Comparison of ENCODE assay signal across 8 cellular contexts in genomic region chr12:22624908-22625646, GRCh38. TPM values are rescaled to one million over a fixed set of nuclear protein-coding genes. Genes with fewer than 3 reads are reported as not detected.
DNase-seq lines count a peak whose midpoint lies in the region; TF ChIP-seq lines count a peak whose summit lies in the region.

TSS of gene ETNK1 (plus strand) at chr12:22625171. CDS start at chr12:22625431, 260 bp downstream.

- no peaks in the 10 kb centered on the region for H3K9me3 ChIP-seq in thymus (ENCODE audit: control insufficient read depth)

- no peaks in the 10 kb centered on the region for H3K36me3 Mint-ChIP-seq in activated naive CD8-positive, alpha-beta T cell
- H3K36me3 Mint-ChIP-seq in glutamatergic neuron (ENCODE audit: unreplicated experiment) (no peaks in the 10 kb centered on the region), osteocyte (ENCODE audit: unreplicated experiment) (no peaks in the 10 kb centered on the region)

- H3K9me3 Mint-ChIP-seq in activated naive CD8-positive, alpha-beta T cell (ENCODE audit: low read depth), result no peaks in the 10 kb centered on the region
- H3K9me3 Mint-ChIP-seq in glutamatergic neuron (ENCODE audit: unreplicated experiment) (peaks cover 9% of the 10 kb centered on the region), osteocyte (ENCODE audit: unreplicated experiment) (no peaks in the 10 kb centered on the region)

- H3K4me3 Mint-ChIP-seq in activated naive CD8-positive, alpha-beta T cell, result peak within 1 kb of the TSS; percentile 96
- H3K4me3 Mint-ChIP-seq in glutamatergic neuron (ENCODE audit: unreplicated experiment) (peak within 1 kb of the TSS; percentile 98), osteocyte (ENCODE audit: unreplicated experiment) (peak within 1 kb of the TSS; percentile 88)

- H3K4me1 Mint-ChIP-seq in activated naive CD8-positive, alpha-beta T cell (ENCODE audit: low read depth), result peaks cover 43% of the 10 kb centered on the region
- peaks cover 20% of the 10 kb centered on the region for H3K4me1 Mint-ChIP-seq in glutamatergic neuron (ENCODE audit: low read depth, unreplicated experiment)
- H3K4me1 Mint-ChIP-seq in osteocyte (ENCODE audit: unreplicated experiment), result peaks cover 42% of the 10 kb centered on the region

- under 1% methylated on average over 67 of the region's 67 CpGs for WGBS in thymus

- peaks cover 3% of the 10 kb centered on the region for H3K4me1 ChIP-seq in thymus (ENCODE audit: control insufficient read depth, insufficient read depth, low read length)

- H3K27ac Mint-ChIP-seq in activated naive CD8-positive, alpha-beta T cell, result peak within 1 kb of the TSS; percentile 98
- H3K27ac Mint-ChIP-seq in glutamatergic neuron (ENCODE audit: unreplicated experiment) (peak within 1 kb of the TSS; percentile 98), osteocyte (ENCODE audit: unreplicated experiment) (peak within 1 kb of the TSS; percentile 97)

- H3K27me3 Mint-ChIP-seq in activated naive CD8-positive, alpha-beta T cell, result peaks cover 3% of the 10 kb centered on the region
- H3K27me3 Mint-ChIP-seq in glutamatergic neuron (ENCODE audit: unreplicated experiment) (peaks cover 8% of the 10 kb centered on the region), osteocyte (ENCODE audit: unreplicated experiment) (peaks cover 10% of the 10 kb centered on the region)

- H3K4me3 ChIP-seq in thymus (ENCODE audit: low read length), result peak within 1 kb of the TSS; percentile 83

- H3K36me3 ChIP-seq in thymus (ENCODE audit: control insufficient read depth, insufficient read depth), result no peaks in the 10 kb centered on the region

- CTCF ChIA-PET in HEK293T (lab: Yijun Ruan, JAX), result no interaction called here

- peak within 1 kb of the TSS; percentile 97 for H3K27ac ChIP-seq in thymus (ENCODE audit: low read depth)

- no peaks in the 10 kb centered on the region for H3K27me3 ChIP-seq in thymus (ENCODE audit: control insufficient read depth, insufficient read depth)

- POLR2A ChIA-PET in HEK293T (lab: Yijun Ruan, JAX), result interaction anchor here (0.6 to 2.1 kb wide), 22 partner anchors 11 to 851 kb away, joined by 3 to 21 read pairs (median 3); partner anchors contain the start of genes C2CD5 and KCNJ8

- DNase-seq in GM04503 (ENCODE audit: low read depth) (peak; percentile 37), HEK293T (ENCODE audit: extremely low spot score) (peak; percentile 86), MV-4-11 (lab: John Stamatoyannopoulos, UW) (peak; percentile 81), SKM-1 (lab: John Stamatoyannopoulos, UW; ENCODE audit: unreplicated experiment) (peak; percentile 25), glutamatergic neuron (peak; percentile 97), osteocyte (ENCODE audit: extremely low spot score, unreplicated experiment) (peak; percentile 98)

- no peak for TF ChIP-seq CTCF in glutamatergic neuron (IDR thresholded peaks at IDR 0.05; ENCODE audit: partially characterized antibody, unreplicated experiment)
- TF ChIP-seq CTCF in osteocyte (IDR thresholded peaks at IDR 0.05), result no peak

TF ChIP-seq in HEK293T, 16 proteins besides CTCF, POLR2A, EP300 and RAD21:
- peak; percentile 94 for TF ChIP-seq L3MBTL2 (conservative IDR thresholded peaks at IDR 0.05)
- no peak for TF ChIP-seq SUZ12 (IDR thresholded peaks at IDR 0.05)
- TF ChIP-seq HDGF (IDR thresholded peaks at IDR 0.05; ENCODE audit: borderline replicate concordance), result peak; percentile 12; the same call in 1 of the 2 replicates

RNA-seq across cellular contexts. Expression of gene ETNK1, which starts in this region (rescaled TPM):
- 118 TPM for total RNA-seq in glutamatergic neuron (ENCODE audit: unreplicated experiment)
- total RNA-seq in osteocyte, result 52.2 and 63.0 TPM in 2 replicates
- 63.8 TPM for polyA plus RNA-seq in thymus

Comparison
In these comparisons a context has a peak if more than half of its experiments do, and no peak if none do; other contexts are left out.
1. Peak in every context shown above with its lines: DNase-seq, H3K4me3 ChIP-seq and H3K27ac ChIP-seq.
2. DNase-seq: peak in every context shown above with its lines; median percentile 98 in osteocyte; 97 in glutamatergic neuron; 86 in HEK293T; 81 in MV-4-11; 37 in GM04503; 25 in SKM-1.